ENCODE assay signal across 15 cellular contexts in the genomic region with DNA sequence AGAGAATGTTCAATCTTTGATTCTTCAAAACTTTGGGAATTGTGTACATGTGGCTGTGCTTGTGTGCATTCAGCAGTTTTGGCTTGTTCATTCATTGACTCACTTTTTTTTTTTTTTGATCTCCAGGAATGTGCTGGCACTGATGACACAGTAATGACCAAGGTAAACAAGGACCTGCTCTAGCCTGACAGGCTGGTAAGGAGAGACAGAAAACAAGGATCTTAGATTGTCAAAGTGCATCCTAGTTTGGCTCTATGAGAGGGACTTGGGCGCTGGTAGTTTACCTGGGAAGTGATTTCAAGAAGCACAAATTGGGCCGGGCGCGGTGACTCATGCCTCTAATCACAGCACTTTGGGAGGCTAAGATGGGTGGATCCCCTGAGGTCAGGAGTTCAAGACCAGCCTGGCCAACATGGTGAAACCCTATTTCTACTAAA.
A peak's percentile ranks its signal among the peaks of the same experiment; 100 is the strongest.
DNase-seq lines count a peak whose midpoint lies in the region; ATAC-seq and TF ChIP-seq lines count a peak whose summit lies in the region.
"Had no signal": no experiment of that assay in that cellular context is flagged by ENCODE, and none has a peak within 500 bp of the region (broad histone marks: within the 10 kb centered on the region; RNA-seq: fewer than 3 reads in every experiment).

No MANE protein-coding gene starts in this region.

- TF ChIP-seq CTCF in PC-3 (conservative IDR thresholded peaks at IDR 0.05; ENCODE audit: low read depth, low read length), result no peak
- no peak for TF ChIP-seq CTCF in endodermal cell (conservative IDR thresholded peaks at IDR 0.05)
- TF ChIP-seq CTCF in right lobe of liver (IDR thresholded peaks at IDR 0.05), result no peak

- H3K36me3 Mint-ChIP-seq in endodermal cell (ENCODE audit: low read depth), result no peaks in the 10 kb centered on the region
- H3K36me3 Mint-ChIP-seq: stimulated activated effector memory CD8-positive, alpha-beta T cell treated with anti-CD3 and anti-CD28 coated beads, Interleukin-12 subunit alpha, Interleukin-12 subunit beta, amount 100 ng/mL, for 72 hours had no signal

- H3K4me1 Mint-ChIP-seq in endodermal cell, result peaks cover 21% of the 10 kb centered on the region
- H3K4me1 Mint-ChIP-seq: stimulated activated effector memory CD8-positive, alpha-beta T cell treated with anti-CD3 and anti-CD28 coated beads, Interleukin-12 subunit alpha, Interleukin-12 subunit beta, amount 100 ng/mL, for 72 hours had no signal

- no peak overlapping the region for H3K4me3 Mint-ChIP-seq in endodermal cell
- H3K4me3 Mint-ChIP-seq: nephron progenitor cell; stimulated activated effector memory CD8-positive, alpha-beta T cell treated with anti-CD3 and anti-CD28 coated beads, Interleukin-12 subunit alpha, Interleukin-12 subunit beta, amount 100 ng/mL, for 72 hours had no signal

- H3K9me2 ChIP-seq in PC-3 (replicated peaks; ENCODE audit: low read length), result no peaks in the 10 kb centered on the region

- no peaks in the 10 kb centered on the region for H3K79me2 ChIP-seq in PC-3 (ENCODE audit: low read length)

- H3K27ac Mint-ChIP-seq in endodermal cell, result peak overlapping the region; percentile 13
- H3K27ac Mint-ChIP-seq: nephron progenitor cell; stimulated activated effector memory CD8-positive, alpha-beta T cell treated with anti-CD3 and anti-CD28 coated beads, Interleukin-12 subunit alpha, Interleukin-12 subunit beta, amount 100 ng/mL, for 72 hours had no signal

- H3K9ac ChIP-seq in PC-3 (ENCODE audit: low read length) (peak overlapping the region; percentile 76), endodermal cell (ENCODE audit: extremely low read depth, low read length, poor library complexity, severe bottlenecking) (no peak overlapping the region)

- peaks cover 7% of the 10 kb centered on the region for H3F3A ChIP-seq in PC-3 (ENCODE audit: low read length, unreplicated experiment)

- peak overlapping the region; percentile 98 for H3K27ac ChIP-seq in PC-3 (ENCODE audit: low read length)
- no peak overlapping the region for H3K27ac ChIP-seq in endodermal cell (ENCODE audit: low read depth, low read length)
- no peak overlapping the region for H3K27ac ChIP-seq in right lobe of liver
- H3K27ac ChIP-seq: ascending aorta, C4-2B, Peyer's patch had no signal

- peaks cover 54% of the 10 kb centered on the region for H3K4me1 ChIP-seq in PC-3 (ENCODE audit: insufficient read depth, low read length)
- H3K4me1 ChIP-seq in endodermal cell (ENCODE audit: control insufficient read depth, insufficient read depth, low read length), result peaks cover 11% of the 10 kb centered on the region
- H3K4me1 ChIP-seq in right lobe of liver, result no peaks in the 10 kb centered on the region
- H3K4me1 ChIP-seq: ascending aorta, Peyer's patch had no signal

- POLR2A ChIA-PET in PC-3 (lab: Charles Lee; ENCODE audit: unreplicated experiment), result no interaction called here

- CTCF ChIA-PET in PC-3 (lab: Charles Lee), result no interaction called here

- H3K4me2 ChIP-seq in PC-3 (ENCODE audit: low read length), result peak overlapping the region; percentile 63

- no peak overlapping the region for H2AFZ ChIP-seq in PC-3 (ENCODE audit: low read length)

- no TSS peak for BruUV-seq in PC-3 (replicated peaks; lab: Mats Ljungman, UMichigan)

- H3K4me3 ChIP-seq in PC-3 (ENCODE audit: low read length) (no peak overlapping the region), endodermal cell (ENCODE audit: low read length) (no peak overlapping the region), right lobe of liver (no peak overlapping the region)
- H3K4me3 ChIP-seq: ascending aorta, Peyer's patch had no signal

- intact Hi-C loops in PC-3 (cut with micrococcal nuclease) (loop anchor here (5.0 kb wide), 1 partner anchor 230 kb away; no protein-coding TSS in a partner anchor), right lobe of liver (cut with DNase I) (no loop called here)

- 96% methylated on average over 4 of the region's 4 CpGs for WGBS in endodermal cell (ENCODE audit: insufficient coverage in 1 of 2, insufficient read length in 1 of 2), 2 experiments
- 79% methylated on average over 3 of the region's 4 CpGs for WGBS in right lobe of liver (ENCODE audit: insufficient coverage, low coverage, low lambda C conversion rate, missing lambda C conversion rate)

- ATAC-seq in PC-3 (peak; percentile 78), right lobe of liver (peak in 3 of 4 donors; percentile 17 to 85 (median 80)), GM18502 (IDR thresholded peaks at IDR 0.05; ENCODE audit: poor library complexity, unreplicated experiment) (no peak)

- peak; percentile 86 for DNase-seq in Daoy (ENCODE audit: low read depth)
- peak; percentile 92 for DNase-seq in PC-3
- no peak for DNase-seq in endodermal cell
- no peak for DNase-seq in right lobe of liver
- DNase-seq in central memory CD4-positive, alpha-beta T cell, result no peak
- no peak for DNase-seq in HuH-7 (ENCODE audit: low spot score)
- no peak for DNase-seq in CD1c-positive myeloid dendritic cell (ENCODE audit: extremely low spot score)
- DNase-seq: activated T-cell treated with anti-CD3 and anti-CD28 coated beads for 4 hours, Karpas-422, nephron progenitor cell, Peyer's patch had no signal

- H3K9me3 ChIP-seq in PC-3 (ENCODE audit: low read length), result no peaks in the 10 kb centered on the region
- H3K9me3 ChIP-seq in endodermal cell (ENCODE audit: control insufficient read depth, low read length), result no peaks in the 10 kb centered on the region
- H3K9me3 ChIP-seq in right lobe of liver, result no peaks in the 10 kb centered on the region
- H3K9me3 ChIP-seq: ascending aorta, Peyer's patch had no signal

- H3K36me3 ChIP-seq in PC-3 (ENCODE audit: low read depth, low read length), result no peaks in the 10 kb centered on the region
- H3K36me3 ChIP-seq in endodermal cell (ENCODE audit: control insufficient read depth, insufficient read depth, low read length), result no peaks in the 10 kb centered on the region
- H3K36me3 ChIP-seq in right lobe of liver, result no peaks in the 10 kb centered on the region
- H3K36me3 ChIP-seq: ascending aorta, Peyer's patch had no signal

- no peaks in the 10 kb centered on the region for H3K27me3 Mint-ChIP-seq in endodermal cell (ENCODE audit: insufficient read depth)

- H3K9me3 Mint-ChIP-seq in endodermal cell, result no peaks in the 10 kb centered on the region
- H3K9me3 Mint-ChIP-seq: nephron progenitor cell; stimulated activated effector memory CD8-positive, alpha-beta T cell treated with anti-CD3 and anti-CD28 coated beads, Interleukin-12 subunit alpha, Interleukin-12 subunit beta, amount 100 ng/mL, for 72 hours had no signal

- H4K20me1 ChIP-seq in PC-3 (ENCODE audit: low read length), result no peaks in the 10 kb centered on the region

- TF ChIP-seq POLR2A in right lobe of liver (IDR thresholded peaks at IDR 0.05), result no peak

- H3K27me3 ChIP-seq in PC-3 (ENCODE audit: low read length) (no peaks in the 10 kb centered on the region), endodermal cell (ENCODE audit: control insufficient read depth, insufficient read depth, low read length, poor library complexity, severe bottlenecking) (no peaks in the 10 kb centered on the region), right lobe of liver (no peaks in the 10 kb centered on the region)
- H3K27me3 ChIP-seq: ascending aorta, Peyer's patch had no signal

Comparison
In these comparisons a context has a peak if more than half of its experiments do, and no peak if none do; other contexts are left out.
1. DNase-seq: peak in Daoy (single experiment) and PC-3 (single experiment); none in endodermal cell (single experiment), right lobe of liver (0 of 3), central memory CD4-positive, alpha-beta T cell (single experiment), HuH-7 (single experiment) and CD1c-positive myeloid dendritic cell (single experiment).